Comparison of ENCODE assay signal across 8 cellular contexts in the genomic region with DNA sequence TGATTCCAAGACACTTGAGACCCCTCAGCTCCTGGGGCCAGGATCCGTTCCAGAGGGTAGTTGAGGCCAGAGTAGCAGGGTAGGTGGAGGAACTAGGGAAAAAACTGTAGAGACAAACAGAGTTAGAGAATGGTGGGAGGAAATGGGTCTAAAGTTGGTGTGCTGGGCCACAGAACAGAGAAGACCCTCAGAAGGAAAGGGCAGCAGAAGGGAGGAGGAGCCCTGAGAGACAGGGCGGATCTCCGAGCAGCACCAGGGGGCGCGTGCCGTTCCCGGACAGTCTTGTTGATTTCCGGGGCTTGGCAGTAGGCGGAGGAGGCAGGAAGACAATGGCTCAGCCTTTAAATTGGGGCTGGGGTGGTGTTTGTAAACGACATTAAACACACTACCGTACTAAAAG. TPM values are rescaled to one million over a fixed set of nuclear protein-coding genes. Genes with fewer than 3 reads are reported as not detected.
A peak's percentile ranks its signal among the peaks of the same experiment; 100 is the strongest.
DNase-seq lines count a peak whose midpoint lies in the region; ATAC-seq and TF ChIP-seq lines count a peak whose summit lies in the region.

No MANE protein-coding gene starts in this region.

- H3K4me3 ChIP-seq in kidney epithelial cell (ENCODE audit: low read depth, low read length): no peak overlapping the region
- H3K4me3 ChIP-seq in upper lobe of left lung: peak overlapping the region in 1 of 4 donors; percentile 26

- H3K27ac ChIP-seq in upper lobe of left lung: no peak overlapping the region

- peak; percentile 67 for DNase-seq in Ammon's horn (ENCODE audit: low spot score)
- DNase-seq in HT1080 (ENCODE audit: low read depth): peak; percentile 2
- peak; percentile 63 for DNase-seq in activated naive CD4-positive, alpha-beta T cell treated with anti-CD3 and anti-CD28 coated beads for 36 hours
- DNase-seq in kidney epithelial cell (ENCODE audit: low read depth): no peak
- peak in 1 of 2 donors; percentile 78 for DNase-seq in upper lobe of left lung

- H3K9me3 Mint-ChIP-seq in activated naive CD4-positive, alpha-beta T cell treated with anti-CD3 and anti-CD28 coated beads for 36 hours: no peaks in the 10 kb centered on the region

- H3K27me3 ChIP-seq in kidney epithelial cell (ENCODE audit: control insufficient read depth, insufficient read depth, low read length) (peaks cover 5% of the 10 kb centered on the region), upper lobe of left lung (peaks cover 0 to 20% (median 9%) of the 10 kb centered on the region in 4 donors)

- ATAC-seq in upper lobe of left lung (ENCODE audit: low FRiP score in 2 of 2) (peak in 1 of 2 donors; percentile 16), GM19035 (IDR thresholded peaks at IDR 0.05; ENCODE audit: unreplicated experiment) (no peak), HG03025 (IDR thresholded peaks at IDR 0.05; ENCODE audit: low FRiP score, unreplicated experiment) (no peak), HG03045 (IDR thresholded peaks at IDR 0.05; ENCODE audit: unreplicated experiment) (no peak)

- no peaks in the 10 kb centered on the region for H3K9me3 ChIP-seq in upper lobe of left lung

- TF ChIP-seq CTCF in kidney epithelial cell (IDR thresholded peaks at IDR 0.05; ENCODE audit: insufficient read depth, low read length, poor library complexity, severe bottlenecking): peak; percentile 42
- TF ChIP-seq CTCF in upper lobe of left lung (IDR thresholded peaks at IDR 0.05): peak in 4 of 6 experiments; percentile 27 to 34 (median 30)

- CTCF ChIA-PET in activated naive CD4-positive, alpha-beta T cell treated with anti-CD3 and anti-CD28 coated beads for 36 hours (lab: Charles Lee): interaction anchor here (0.6 to 0.7 kb wide), 2 partner anchors 59 to 394 kb away, joined by 3 read pairs; no protein-coding TSS in a partner anchor

- TF ChIP-seq POLR2A in upper lobe of left lung (IDR thresholded peaks at IDR 0.05): no peak

- no peak overlapping the region for H3K4me3 Mint-ChIP-seq in activated naive CD4-positive, alpha-beta T cell treated with anti-CD3 and anti-CD28 coated beads for 36 hours

- 15 to 23% methylated on average over 11 of the region's 11 CpGs for WGBS in upper lobe of left lung, 2 donors

- intact Hi-C loops in activated naive CD4-positive, alpha-beta T cell treated with anti-CD3 and anti-CD28 coated beads for 36 hours (cut with micrococcal nuclease): loop anchor here (1.0 to 5.0 kb wide), 2 partner anchors 134 to 150 kb away; a partner anchor contains a TSS

- no peaks in the 10 kb centered on the region for H3K36me3 Mint-ChIP-seq in activated naive CD4-positive, alpha-beta T cell treated with anti-CD3 and anti-CD28 coated beads for 36 hours (ENCODE audit: low read depth)

- H3K4me1 Mint-ChIP-seq in activated naive CD4-positive, alpha-beta T cell treated with anti-CD3 and anti-CD28 coated beads for 36 hours (ENCODE audit: low read depth): peaks cover 22% of the 10 kb centered on the region

- peaks cover 10 to 51% (median 21%) of the 10 kb centered on the region in 4 donors for H3K4me1 ChIP-seq in upper lobe of left lung

- H3K27me3 Mint-ChIP-seq in activated naive CD4-positive, alpha-beta T cell treated with anti-CD3 and anti-CD28 coated beads for 36 hours (ENCODE audit: low read depth): peaks cover 40% of the 10 kb centered on the region

- TF ChIP-seq EP300 in upper lobe of left lung (IDR thresholded peaks at IDR 0.05): no peak

- H3K36me3 ChIP-seq in kidney epithelial cell (ENCODE audit: control insufficient read depth, insufficient read depth, low read length) (no peaks in the 10 kb centered on the region), upper lobe of left lung (no peaks in the 10 kb centered on the region)

- H3K27ac Mint-ChIP-seq in activated naive CD4-positive, alpha-beta T cell treated with anti-CD3 and anti-CD28 coated beads for 36 hours: no peak overlapping the region

RNA-seq across cellular contexts. Expression of a gene that starts 2.4 kb away (rescaled TPM):
- total RNA-seq in HT1080 (2014; rRNA removed; shearing (Covaris generic)): 0.02 TPM in 1 of 2 replicates, not detected in the other
- 0.06 TPM in 1 of 2 replicates, not detected in the other for polyA plus RNA-seq in HT1080 (2015; cell fraction: cytosol; rRNA removed)
- 0.02 TPM in 1 of 2 replicates, not detected in the other for polyA plus RNA-seq in HT1080 (2015; cell fraction: nucleus; rRNA removed)
- total RNA-seq in activated naive CD4-positive, alpha-beta T cell treated with anti-CD3 and anti-CD28 coated beads for 36 hours: under 1 TPM in 1 of 2 experiments, not detected in 1; 0.17 TPM
- total RNA-seq in kidney epithelial cell (6.2 and 7.4 TPM in 2 replicates), upper lobe of left lung (10 to 100 TPM in 3 of 6 donors, 1 to 10 TPM in 3; 5.8 to 35.6 (median 11.6) TPM)
